ENCODE assay signal across 19 cellular contexts in the genomic region with DNA sequence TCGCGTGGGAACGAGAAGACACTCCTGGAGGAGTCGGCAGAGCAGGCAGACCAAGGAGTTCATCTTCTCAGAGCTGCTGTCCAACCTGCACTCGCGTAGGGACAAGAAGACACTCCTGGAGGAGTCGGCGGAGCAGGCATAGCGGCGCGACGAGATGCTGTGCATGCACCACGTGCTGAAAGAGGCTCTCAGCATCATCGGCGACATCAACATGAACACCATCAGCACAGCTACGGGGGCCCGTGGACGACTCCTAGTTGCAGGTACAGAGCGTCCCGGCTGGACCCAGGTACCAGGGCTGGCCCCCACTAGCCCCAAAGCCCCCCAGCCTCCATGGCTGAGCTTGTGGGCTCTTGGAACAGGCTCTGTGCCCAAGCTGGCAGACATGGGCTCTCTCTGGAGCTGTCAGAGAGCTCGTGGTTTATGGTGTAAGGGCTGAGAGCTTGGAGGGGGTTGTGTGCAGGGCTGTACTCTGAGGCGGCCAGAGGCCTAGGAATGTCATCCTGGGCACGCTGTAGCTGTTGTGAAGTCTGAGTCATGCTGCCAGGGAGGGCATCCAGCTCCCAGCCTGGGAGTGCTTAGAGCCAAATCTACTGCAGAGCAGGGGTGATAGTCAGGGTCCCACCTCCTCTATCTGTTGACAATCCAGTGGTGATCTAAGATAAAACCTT. TPM values are rescaled to one million over a fixed set of nuclear protein-coding genes. Genes with fewer than 3 reads are reported as not detected.
"Had no signal": no experiment of that assay in that cellular context is flagged by ENCODE, and none has a peak within 500 bp of the region (broad histone marks: within the 10 kb centered on the region; RNA-seq: fewer than 3 reads in every experiment).

No MANE protein-coding gene starts in this region.

RNA-seq across cellular contexts. Expression of a gene that starts 38.5 kb away (rescaled TPM):
- total RNA-seq: activated CD4-positive, alpha-beta T cell treated with anti-CD3 and anti-CD28 coated beads, Interleukin-2, amount 10 ng/mL, durations not matched to agents 7 days and 5 days; activated CD8-positive, alpha-beta memory T cell treated with anti-CD3 and anti-CD28 coated beads, Interleukin-2, amount 10 ng/mL, durations not matched to agents 7 days and 5 days; activated CD8-positive, alpha-beta T cell treated with anti-CD3 and anti-CD28 coated beads for 36 hours; cardiac septum; chondrocyte; fibroblast of lung; foreskin keratinocyte; left colon; lung microvascular endothelial cell; mesothelial cell of epicardium; natural killer cell treated with Interleukin-12 subunit alpha and Interleukin-12 subunit beta and Interleukin-15 and Interleukin-18, amount 100 ng/mL, for 72 hours; pancreas; sciatic nerve; smooth muscle cell; stomach; suprapubic skin; T-helper 2 cell treated with Interferon-gamma antibody and Interleukin-4, amounts not matched to agents 100 ng/mL and 5 ng/mL, for 36 hours; tibial nerve; urinary bladder had no signal
- polyA plus RNA-seq: fibroblast of lung, foreskin keratinocyte, pancreas, smooth muscle cell, stomach, urinary bladder had no signal

RNA-seq across cellular contexts. Expression of a gene that starts 47.2 kb away (rescaled TPM):
- total RNA-seq: activated CD4-positive, alpha-beta T cell treated with anti-CD3 and anti-CD28 coated beads, Interleukin-2, amount 10 ng/mL, durations not matched to agents 7 days and 5 days; activated CD8-positive, alpha-beta memory T cell treated with anti-CD3 and anti-CD28 coated beads, Interleukin-2, amount 10 ng/mL, durations not matched to agents 7 days and 5 days; activated CD8-positive, alpha-beta T cell treated with anti-CD3 and anti-CD28 coated beads for 36 hours; cardiac septum; chondrocyte; foreskin keratinocyte; left colon; lung microvascular endothelial cell; mesothelial cell of epicardium; natural killer cell treated with Interleukin-12 subunit alpha and Interleukin-12 subunit beta and Interleukin-15 and Interleukin-18, amount 100 ng/mL, for 72 hours; pancreas; sciatic nerve; smooth muscle cell; stomach; T-helper 2 cell treated with Interferon-gamma antibody and Interleukin-4, amounts not matched to agents 100 ng/mL and 5 ng/mL, for 36 hours; tibial nerve; urinary bladder had no signal
- polyA plus RNA-seq: fibroblast of lung, foreskin keratinocyte, pancreas, smooth muscle cell, stomach, urinary bladder had no signal
